8 cellular contexts compared by ENCODE assay signal in the genomic region with DNA sequence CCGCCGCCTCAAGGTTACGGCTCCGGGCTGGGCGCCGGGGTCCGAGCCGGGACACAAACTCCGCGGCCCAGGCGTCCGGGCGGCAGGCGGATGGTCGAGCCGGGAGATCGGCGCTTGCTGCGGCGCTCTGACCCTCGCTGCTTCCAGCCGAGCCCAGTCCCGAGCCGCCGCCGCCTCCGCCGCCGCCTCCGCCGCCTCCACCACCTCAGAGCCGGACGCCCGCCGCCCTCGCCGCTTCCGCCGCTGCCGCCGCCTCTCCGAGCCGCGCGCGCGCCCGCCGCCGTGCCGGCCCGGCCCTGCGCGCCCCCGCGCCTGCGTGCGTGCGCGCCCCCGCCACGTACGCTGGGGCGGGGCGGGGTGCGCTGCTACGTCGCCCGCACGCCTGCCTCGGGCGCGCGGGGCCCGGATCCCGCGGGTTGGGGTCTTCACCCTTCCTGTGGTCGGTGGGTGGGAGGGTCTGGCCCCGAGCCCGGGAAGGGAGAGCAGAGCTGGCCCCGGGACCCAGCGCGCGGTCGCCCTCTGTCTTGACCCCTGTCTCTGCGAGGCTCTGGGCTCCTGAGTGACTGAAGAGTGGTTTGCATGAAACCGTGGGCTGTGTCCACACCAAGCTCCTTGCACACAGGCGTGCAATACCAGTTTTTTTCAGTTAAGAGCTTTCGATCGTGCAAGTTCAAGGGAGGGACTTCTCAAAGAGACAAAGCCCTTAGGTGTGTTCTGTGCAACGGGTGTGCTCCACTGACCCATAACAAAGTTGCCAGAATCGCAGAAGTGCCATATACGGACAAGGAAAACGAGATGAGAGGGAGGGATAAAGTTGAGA. TPM values are rescaled to one million over a fixed set of nuclear protein-coding genes. Genes with fewer than 3 reads are reported as not detected.
DNase-seq lines count a peak whose midpoint lies in the region; ATAC-seq and TF ChIP-seq lines count a peak whose summit lies in the region.

A gene (minus strand): TSS at position 256 of the 820 bp plus-strand sequence. CDS start 328 bp downstream, outside the sequence.

- no peaks in the 10 kb centered on the region for H3K9me3 Mint-ChIP-seq in activated naive CD4-positive, alpha-beta T cell treated with anti-CD3 and anti-CD28 coated beads, Interleukin-2, amount 50 U/mL, for 24 hours

- peak within 1 kb of the TSS; percentile 80 for H3K4me3 ChIP-seq in HUES6 (ENCODE audit: low read depth, low read length)
- H3K4me3 ChIP-seq in SJCRH30 = peak within 1 kb of the TSS; percentile 98

- H3K27ac Mint-ChIP-seq in activated naive CD4-positive, alpha-beta T cell treated with anti-CD3 and anti-CD28 coated beads, Interleukin-2, amount 50 U/mL, for 24 hours = peak within 1 kb of the TSS; percentile 85

- ATAC-seq in GM21381 (IDR thresholded peaks at IDR 0.05; ENCODE audit: unreplicated experiment) (peak; percentile 73), omental fat pad (ENCODE audit: low FRiP score) (peak; percentile 68)

- H3K4me1 ChIP-seq in HUES6 (ENCODE audit: control insufficient read depth, insufficient read depth, low read length) = peaks cover 14% of the 10 kb centered on the region
- H3K4me1 ChIP-seq in SJCRH30 = 0 out of 2 replicates have a peak, but pooled peaks cover 2% of the 10 kb centered on the region

- H3K4me3 Mint-ChIP-seq in activated naive CD4-positive, alpha-beta T cell treated with anti-CD3 and anti-CD28 coated beads, Interleukin-2, amount 50 U/mL, for 24 hours = peak within 1 kb of the TSS; percentile 93

- H3K27ac ChIP-seq in HUES6 (ENCODE audit: low read depth, low read length) = peak within 1 kb of the TSS; percentile 86; the same call in 1 of the 2 replicates
- peak within 1 kb of the TSS; percentile 67 for H3K27ac ChIP-seq in SJCRH30
- peak within 1 kb of the TSS; percentile 76 for H3K27ac ChIP-seq in temporal lobe (ENCODE audit: low read depth, low read length)

- no peaks in the 10 kb centered on the region for H3K36me3 Mint-ChIP-seq in activated naive CD4-positive, alpha-beta T cell treated with anti-CD3 and anti-CD28 coated beads, Interleukin-2, amount 50 U/mL, for 24 hours

- peaks cover 41% of the 10 kb centered on the region for H3K4me1 Mint-ChIP-seq in activated naive CD4-positive, alpha-beta T cell treated with anti-CD3 and anti-CD28 coated beads, Interleukin-2, amount 50 U/mL, for 24 hours

- no peaks in the 10 kb centered on the region for H3K36me3 ChIP-seq in HUES6 (ENCODE audit: control insufficient read depth, insufficient read depth, low read length)
- H3K36me3 ChIP-seq in SJCRH30 = peaks cover 4% of the 10 kb centered on the region; the same call in 1 of the 2 replicates

- no peak for TF ChIP-seq CTCF in omental fat pad (IDR thresholded peaks at IDR 0.05)

- DNase-seq in DMS53 (lab: John Stamatoyannopoulos, UW) (peak; percentile 95), SJCRH30 (peak; percentile 62 to 73), glomerular visceral epithelial cell (ENCODE audit: extremely low spot score) (peak; percentile 74), omental fat pad (ENCODE audit: low spot score) (no peak)

- H3K27me3 ChIP-seq in HUES6 (ENCODE audit: control insufficient read depth, insufficient read depth, low read length) (no peaks in the 10 kb centered on the region), SJCRH30 (no peaks in the 10 kb centered on the region)

- H3K27me3 Mint-ChIP-seq in activated naive CD4-positive, alpha-beta T cell treated with anti-CD3 and anti-CD28 coated beads, Interleukin-2, amount 50 U/mL, for 24 hours = no peaks in the 10 kb centered on the region

- no peaks in the 10 kb centered on the region for H3K9me3 ChIP-seq in HUES6 (ENCODE audit: control insufficient read depth, insufficient read depth, low read depth, low read length)
- no peaks in the 10 kb centered on the region for H3K9me3 ChIP-seq in SJCRH30 (replicated peaks)

- peak within 1 kb of the TSS; percentile 83 for H3K9ac ChIP-seq in HUES6 (ENCODE audit: low read length)

RNA-seq across cellular contexts. Expression of the gene that starts here (rescaled TPM):
- total RNA-seq in SJCRH30 (2014; rRNA removed; shearing (Covaris generic)) = 23.1 and 25.0 TPM in 2 replicates
- 10 to 100 TPM; 23.6 to 35.3 (median 27.8) TPM for total RNA-seq in omental fat pad
- 22.4 TPM for total RNA-seq in temporal lobe
